In the genomic region with DNA sequence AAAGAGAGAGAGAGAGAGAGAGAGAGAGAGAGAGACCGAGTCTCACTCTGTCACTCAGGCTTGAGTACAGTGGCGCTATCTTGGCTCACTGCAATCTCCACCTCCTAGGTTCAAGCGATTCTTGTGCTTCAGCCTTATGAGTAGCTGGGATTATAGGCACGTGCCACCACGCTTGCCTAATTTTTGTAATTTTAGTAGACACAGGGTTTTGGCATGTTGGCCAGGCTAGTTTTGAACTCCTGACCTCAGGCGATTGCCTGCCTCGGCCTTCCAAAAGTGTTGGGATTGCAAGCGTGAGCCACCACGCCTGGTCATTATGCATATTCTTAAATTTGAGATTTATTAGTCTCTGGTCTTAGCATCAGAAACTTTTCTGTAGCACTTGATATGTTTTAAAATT, we compare ENCODE assay signal across 1 cellular context.
TF ChIP-seq lines count a peak whose summit lies in the region.

No MANE protein-coding gene starts in this region.

TF ChIP-seq in GM23338, 12 proteins besides CTCF, POLR2A, EP300 and RAD21 (continued from another document):
- TF ChIP-seq, protein P1, sequence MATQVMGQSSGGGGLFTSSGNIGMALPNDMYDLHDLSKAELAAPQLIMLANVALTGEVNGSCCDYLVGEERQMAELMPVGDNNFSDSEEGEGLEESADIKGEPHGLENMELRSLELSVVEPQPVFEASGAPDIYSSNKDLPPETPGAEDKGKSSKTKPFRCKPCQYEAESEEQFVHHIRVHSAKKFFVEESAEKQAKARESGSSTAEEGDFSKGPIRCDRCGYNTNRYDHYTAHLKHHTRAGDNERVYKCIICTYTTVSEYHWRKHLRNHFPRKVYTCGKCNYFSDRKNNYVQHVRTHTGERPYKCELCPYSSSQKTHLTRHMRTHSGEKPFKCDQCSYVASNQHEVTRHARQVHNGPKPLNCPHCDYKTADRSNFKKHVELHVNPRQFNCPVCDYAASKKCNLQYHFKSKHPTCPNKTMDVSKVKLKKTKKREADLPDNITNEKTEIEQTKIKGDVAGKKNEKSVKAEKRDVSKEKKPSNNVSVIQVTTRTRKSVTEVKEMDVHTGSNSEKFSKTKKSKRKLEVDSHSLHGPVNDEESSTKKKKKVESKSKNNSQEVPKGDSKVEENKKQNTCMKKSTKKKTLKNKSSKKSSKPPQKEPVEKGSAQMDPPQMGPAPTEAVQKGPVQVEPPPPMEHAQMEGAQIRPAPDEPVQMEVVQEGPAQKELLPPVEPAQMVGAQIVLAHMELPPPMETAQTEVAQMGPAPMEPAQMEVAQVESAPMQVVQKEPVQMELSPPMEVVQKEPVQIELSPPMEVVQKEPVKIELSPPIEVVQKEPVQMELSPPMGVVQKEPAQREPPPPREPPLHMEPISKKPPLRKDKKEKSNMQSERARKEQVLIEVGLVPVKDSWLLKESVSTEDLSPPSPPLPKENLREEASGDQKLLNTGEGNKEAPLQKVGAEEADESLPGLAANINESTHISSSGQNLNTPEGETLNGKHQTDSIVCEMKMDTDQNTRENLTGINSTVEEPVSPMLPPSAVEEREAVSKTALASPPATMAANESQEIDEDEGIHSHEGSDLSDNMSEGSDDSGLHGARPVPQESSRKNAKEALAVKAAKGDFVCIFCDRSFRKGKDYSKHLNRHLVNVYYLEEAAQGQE (IDR thresholded peaks at IDR 0.05; ENCODE audit: unreplicated experiment), result no peak
- TF ChIP-seq JUNB (IDR thresholded peaks at IDR 0.05; ENCODE audit: unreplicated experiment), result no peak
- TF ChIP-seq, protein P2, sequence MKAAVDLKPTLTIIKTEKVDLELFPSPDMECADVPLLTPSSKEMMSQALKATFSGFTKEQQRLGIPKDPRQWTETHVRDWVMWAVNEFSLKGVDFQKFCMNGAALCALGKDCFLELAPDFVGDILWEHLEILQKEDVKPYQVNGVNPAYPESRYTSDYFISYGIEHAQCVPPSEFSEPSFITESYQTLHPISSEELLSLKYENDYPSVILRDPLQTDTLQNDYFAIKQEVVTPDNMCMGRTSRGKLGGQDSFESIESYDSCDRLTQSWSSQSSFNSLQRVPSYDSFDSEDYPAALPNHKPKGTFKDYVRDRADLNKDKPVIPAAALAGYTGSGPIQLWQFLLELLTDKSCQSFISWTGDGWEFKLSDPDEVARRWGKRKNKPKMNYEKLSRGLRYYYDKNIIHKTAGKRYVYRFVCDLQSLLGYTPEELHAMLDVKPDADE (IDR thresholded peaks at IDR 0.05), result no peak
- TF ChIP-seq POLR2AphosphoS5 (IDR thresholded peaks at IDR 0.05; ENCODE audit: low read depth), result no peak
- no peak for TF ChIP-seq STAT1 (IDR thresholded peaks at IDR 0.05; ENCODE audit: unreplicated experiment)
- no peak for TF ChIP-seq ZNF331 (CRISPR knock-in tag; IDR thresholded peaks at IDR 0.05; ENCODE audit: low read depth)
